ENCODE assay signal across 20 cellular contexts in the genomic region with DNA sequence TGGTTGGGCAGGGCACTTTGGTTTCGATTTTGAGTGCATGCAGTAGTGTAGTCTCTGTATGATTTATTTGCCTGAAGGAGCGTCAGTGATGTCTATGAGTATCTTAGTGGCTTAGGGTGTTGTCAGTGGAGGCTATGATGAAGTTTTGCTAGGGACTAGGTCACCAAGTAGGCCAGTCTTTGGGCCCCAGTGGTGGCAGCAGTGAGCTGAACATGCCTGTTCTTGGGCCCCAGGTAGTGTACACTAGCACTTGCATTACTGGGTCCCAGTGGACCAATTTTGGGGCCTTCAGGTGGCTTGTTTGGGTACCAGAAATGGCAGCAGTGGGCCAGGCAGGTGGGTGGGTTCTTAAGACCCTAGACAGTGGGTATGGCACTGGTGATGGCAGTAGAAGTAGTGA.
DNase-seq lines count a peak whose midpoint lies in the region; ATAC-seq and TF ChIP-seq lines count a peak whose summit lies in the region.
"Had no signal": no experiment of that assay in that cellular context is flagged by ENCODE, and none has a peak within 500 bp of the region (broad histone marks: within the 10 kb centered on the region; RNA-seq: fewer than 3 reads in every experiment).

No MANE protein-coding gene starts in this region.

- no peaks in the 10 kb centered on the region for H3K79me2 ChIP-seq in HCT116 (ENCODE audit: insufficient read depth, low read length)

- no peaks in the 10 kb centered on the region for H3K9me2 ChIP-seq in HCT116 (ENCODE audit: insufficient read depth)

- DNase-seq in HCT116 (ENCODE audit: low read depth, low spot score), result no peak
- DNase-seq in WTC11 (ENCODE audit: low spot score), result peak; percentile 10
- peak; percentile 9 for DNase-seq in iPS-NIHi7 (ENCODE audit: extremely low spot score)
- DNase-seq in activated CD8-positive, alpha-beta memory T cell treated with anti-CD3 and anti-CD28 coated beads, Interleukin-2, amount 10 ng/mL, durations not matched to agents 7 days and 5 days, result no peak
- DNase-seq: CD8-positive, alpha-beta T cell; COR-L47; DMS153; DMS79 treated with DMSO at 0.1 percent for 48 hours; EL; GF-D8; GOT3; HFFc6; KG1 had no signal

- POLR2A ChIA-PET in HCT116 (lab: Charles Lee), result no interaction called here
- POLR2A ChIA-PET in WTC11 (lab: Charles Lee), result no interaction called here

- no peaks in the 10 kb centered on the region for H3K27me3 ChIP-seq in HCT116 (ENCODE audit: insufficient read depth, low read length)

- H3K4me2 ChIP-seq in HCT116 (ENCODE audit: low read length), result no peak overlapping the region
- H3K4me2 ChIP-seq: A549 had no signal

- TF ChIP-seq RAD21 in HCT116 (IDR thresholded peaks at IDR 0.05; ENCODE audit: low read depth), result no peak

- H3K36me3 ChIP-seq in HCT116 (ENCODE audit: control insufficient read depth in 1 of 2, insufficient read depth in 2 of 2, low read length in 2 of 2), result no peaks in the 10 kb centered on the region
- H3K36me3 ChIP-seq: HAP-1 had no signal

- no TSS peak for BruUV-seq in HCT116 (replicated peaks; lab: Mats Ljungman, UMichigan)

- intact Hi-C loops in HCT116 (cut with micrococcal nuclease), result no loop called here

- H4K20me1 ChIP-seq in HCT116 (ENCODE audit: insufficient read depth), result no peaks in the 10 kb centered on the region

- H3K4me1 ChIP-seq in HCT116 (ENCODE audit: control insufficient read depth in 1 of 2, insufficient read depth in 2 of 2, low read length in 2 of 2), result no peaks in the 10 kb centered on the region
- H3K4me1 ChIP-seq: A549, HAP-1 had no signal

- TF ChIP-seq CTCF in HCT116 (IDR thresholded peaks at IDR 0.05 in 2 of 3, conservative IDR thresholded peaks at IDR 0.05 in 1 of 3; ENCODE audit: borderline replicate concordance in 1 of 3, insufficient read depth in 1 of 3, low read depth in 2 of 3, low read length in 2 of 3) (0 out of 6 replicates have a peak, but pooled peaks of 1 of the 3 experiments have one; percentile 6), WTC11 (IDR thresholded peaks at IDR 0.05) (no peak)

- CTCF ChIA-PET in HCT116 (lab: Charles Lee), result no interaction called here
- CTCF ChIA-PET in WTC11 (lab: Charles Lee), result no interaction called here
- CTCF ChIA-PET in activated CD8-positive, alpha-beta memory T cell treated with anti-CD3 and anti-CD28 coated beads, Interleukin-2, amount 10 ng/mL, durations not matched to agents 7 days and 5 days (lab: Charles Lee), result no interaction called here

- no peaks in the 10 kb centered on the region for H3K36me3 Mint-ChIP-seq in WTC11
- no peaks in the 10 kb centered on the region for H3K36me3 Mint-ChIP-seq in activated CD8-positive, alpha-beta memory T cell treated with anti-CD3 and anti-CD28 coated beads, Interleukin-2, amount 10 ng/mL, durations not matched to agents 7 days and 5 days
- H3K36me3 Mint-ChIP-seq: CD14-positive monocyte; CD8-positive, alpha-beta T cell; IgD-negative memory B cell had no signal

- no peak overlapping the region for H3K4me3 Mint-ChIP-seq in WTC11
- no peak overlapping the region for H3K4me3 Mint-ChIP-seq in activated CD8-positive, alpha-beta memory T cell treated with anti-CD3 and anti-CD28 coated beads, Interleukin-2, amount 10 ng/mL, durations not matched to agents 7 days and 5 days
- H3K4me3 Mint-ChIP-seq: CD14-positive monocyte; CD8-positive, alpha-beta T cell; HFFc6; IgD-negative memory B cell had no signal

- peak; percentile 46; the same call in 1 of the 2 replicates for ATAC-seq in HCT116
- ATAC-seq in WTC11, result peak; percentile 84
- ATAC-seq in HG02798 (IDR thresholded peaks at IDR 0.05; ENCODE audit: poor library complexity, unreplicated experiment), result no peak
- no peak for ATAC-seq in HG03139 (IDR thresholded peaks at IDR 0.05; ENCODE audit: unreplicated experiment)
- ATAC-seq in activated CD8-positive, alpha-beta memory T cell treated with anti-CD3 and anti-CD28 coated beads, Interleukin-2, amount 10 ng/mL, durations not matched to agents 7 days and 5 days, result no peak
- ATAC-seq in HG03378 (IDR thresholded peaks at IDR 0.05; ENCODE audit: unreplicated experiment), result no peak
- ATAC-seq: A549; CD8-positive, alpha-beta T cell had no signal

- no peak overlapping the region for H2AFZ ChIP-seq in HCT116 (ENCODE audit: low read depth, low read length, poor library complexity, severe bottlenecking)

- no peak for TF ChIP-seq POLR2A in HCT116 (IDR thresholded peaks at IDR 0.05; ENCODE audit: borderline replicate concordance, extremely low read depth, insufficient read depth, insufficient read length)

- H3K9me3 ChIP-seq in HCT116 (ENCODE audit: control insufficient read depth in 1 of 2, insufficient read depth in 1 of 2, low read depth in 1 of 2, low read length in 2 of 2), result no peaks in the 10 kb centered on the region
- H3K9me3 ChIP-seq: A549, HAP-1 had no signal

- H3K27ac ChIP-seq in HCT116 (ENCODE audit: low read depth, low read length), result no peak overlapping the region
- H3K27ac ChIP-seq: A549 had no signal

- H3K9me3 Mint-ChIP-seq in WTC11, result no peaks in the 10 kb centered on the region
- H3K9me3 Mint-ChIP-seq in activated CD8-positive, alpha-beta memory T cell treated with anti-CD3 and anti-CD28 coated beads, Interleukin-2, amount 10 ng/mL, durations not matched to agents 7 days and 5 days (ENCODE audit: low read depth), result peaks cover 5% of the 10 kb centered on the region

- no peak overlapping the region for H3K27ac Mint-ChIP-seq in WTC11
- no peak overlapping the region for H3K27ac Mint-ChIP-seq in activated CD8-positive, alpha-beta memory T cell treated with anti-CD3 and anti-CD28 coated beads, Interleukin-2, amount 10 ng/mL, durations not matched to agents 7 days and 5 days
- H3K27ac Mint-ChIP-seq: CD14-positive monocyte; CD8-positive, alpha-beta T cell; HFFc6; IgD-negative memory B cell had no signal

- H3K4me1 Mint-ChIP-seq in WTC11, result peaks cover 8% of the 10 kb centered on the region; the same call in 1 of the 2 replicates
- H3K4me1 Mint-ChIP-seq in activated CD8-positive, alpha-beta memory T cell treated with anti-CD3 and anti-CD28 coated beads, Interleukin-2, amount 10 ng/mL, durations not matched to agents 7 days and 5 days, result no peaks in the 10 kb centered on the region
- H3K4me1 Mint-ChIP-seq: CD14-positive monocyte, IgD-negative memory B cell had no signal

- no peak overlapping the region for H3K4me3 ChIP-seq in HCT116 (replicated peaks in 1 of 2; ENCODE audit: low read depth in 1 of 2, low read length in 2 of 2)
- H3K4me3 ChIP-seq: A549, HAP-1 had no signal

- no peak overlapping the region for H3K9ac ChIP-seq in HCT116 (ENCODE audit: low read length)

- no peaks in the 10 kb centered on the region for H3K27me3 Mint-ChIP-seq in WTC11 (ENCODE audit: low read depth)
- no peaks in the 10 kb centered on the region for H3K27me3 Mint-ChIP-seq in activated CD8-positive, alpha-beta memory T cell treated with anti-CD3 and anti-CD28 coated beads, Interleukin-2, amount 10 ng/mL, durations not matched to agents 7 days and 5 days
- H3K27me3 Mint-ChIP-seq: IgD-negative memory B cell had no signal

- RAD21 ChIA-PET in HCT116 (lab: Charles Lee; ENCODE audit: low non-redundant PET in 1 of 2, low total read pairs in 2 of 2, uncharacterized antibody in 2 of 2, unreplicated experiment in 2 of 2), result no interaction called here

TF ChIP-seq in HCT116, 20 proteins besides CTCF, POLR2A, EP300 and RAD21 (continues in another document):
- TF ChIP-seq FOSL1 (IDR thresholded peaks at IDR 0.05; ENCODE audit: low read depth), result no peak
- no peak for TF ChIP-seq CBX3 (IDR thresholded peaks at IDR 0.05; ENCODE audit: low read depth)
- no peak for TF ChIP-seq SIN3A (IDR thresholded peaks at IDR 0.05; ENCODE audit: low read depth)
- TF ChIP-seq, protein P1, sequence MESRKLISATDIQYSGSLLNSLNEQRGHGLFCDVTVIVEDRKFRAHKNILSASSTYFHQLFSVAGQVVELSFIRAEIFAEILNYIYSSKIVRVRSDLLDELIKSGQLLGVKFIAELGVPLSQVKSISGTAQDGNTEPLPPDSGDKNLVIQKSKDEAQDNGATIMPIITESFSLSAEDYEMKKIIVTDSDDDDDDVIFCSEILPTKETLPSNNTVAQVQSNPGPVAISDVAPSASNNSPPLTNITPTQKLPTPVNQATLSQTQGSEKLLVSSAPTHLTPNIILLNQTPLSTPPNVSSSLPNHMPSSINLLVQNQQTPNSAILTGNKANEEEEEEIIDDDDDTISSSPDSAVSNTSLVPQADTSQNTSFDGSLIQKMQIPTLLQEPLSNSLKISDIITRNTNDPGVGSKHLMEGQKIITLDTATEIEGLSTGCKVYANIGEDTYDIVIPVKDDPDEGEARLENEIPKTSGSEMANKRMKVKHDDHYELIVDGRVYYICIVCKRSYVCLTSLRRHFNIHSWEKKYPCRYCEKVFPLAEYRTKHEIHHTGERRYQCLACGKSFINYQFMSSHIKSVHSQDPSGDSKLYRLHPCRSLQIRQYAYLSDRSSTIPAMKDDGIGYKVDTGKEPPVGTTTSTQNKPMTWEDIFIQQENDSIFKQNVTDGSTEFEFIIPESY (IDR thresholded peaks at IDR 0.05; ENCODE audit: extremely low read depth, insufficient replicate concordance, low read length), result no peak

TF ChIP-seq in WTC11, 78 proteins besides CTCF, POLR2A, EP300 and RAD21 (continues in another document):
- TF ChIP-seq, protein P2, sequence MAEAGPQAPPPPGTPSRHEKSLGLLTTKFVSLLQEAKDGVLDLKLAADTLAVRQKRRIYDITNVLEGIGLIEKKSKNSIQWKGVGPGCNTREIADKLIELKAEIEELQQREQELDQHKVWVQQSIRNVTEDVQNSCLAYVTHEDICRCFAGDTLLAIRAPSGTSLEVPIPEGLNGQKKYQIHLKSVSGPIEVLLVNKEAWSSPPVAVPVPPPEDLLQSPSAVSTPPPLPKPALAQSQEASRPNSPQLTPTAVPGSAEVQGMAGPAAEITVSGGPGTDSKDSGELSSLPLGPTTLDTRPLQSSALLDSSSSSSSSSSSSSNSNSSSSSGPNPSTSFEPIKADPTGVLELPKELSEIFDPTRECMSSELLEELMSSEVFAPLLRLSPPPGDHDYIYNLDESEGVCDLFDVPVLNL (CRISPR knock-in tag; IDR thresholded peaks at IDR 0.05; ENCODE audit: borderline replicate concordance, low read depth), result no peak
- TF ChIP-seq TEAD4 (CRISPR knock-in tag; IDR thresholded peaks at IDR 0.05), result no peak
- no peak for TF ChIP-seq ETV6 (CRISPR knock-in tag; IDR thresholded peaks at IDR 0.05)
- no peak for TF ChIP-seq SOX15 (CRISPR knock-in tag; IDR thresholded peaks at IDR 0.05)
- TF ChIP-seq, protein P3, sequence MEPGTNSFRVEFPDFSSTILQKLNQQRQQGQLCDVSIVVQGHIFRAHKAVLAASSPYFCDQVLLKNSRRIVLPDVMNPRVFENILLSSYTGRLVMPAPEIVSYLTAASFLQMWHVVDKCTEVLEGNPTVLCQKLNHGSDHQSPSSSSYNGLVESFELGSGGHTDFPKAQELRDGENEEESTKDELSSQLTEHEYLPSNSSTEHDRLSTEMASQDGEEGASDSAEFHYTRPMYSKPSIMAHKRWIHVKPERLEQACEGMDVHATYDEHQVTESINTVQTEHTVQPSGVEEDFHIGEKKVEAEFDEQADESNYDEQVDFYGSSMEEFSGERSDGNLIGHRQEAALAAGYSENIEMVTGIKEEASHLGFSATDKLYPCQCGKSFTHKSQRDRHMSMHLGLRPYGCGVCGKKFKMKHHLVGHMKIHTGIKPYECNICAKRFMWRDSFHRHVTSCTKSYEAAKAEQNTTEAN (CRISPR knock-in tag; IDR thresholded peaks at IDR 0.05), result no peak

Comparison
In these comparisons a context has a peak if more than half of its experiments do, and no peak if none do; other contexts are left out.
1. ATAC-seq: peak in HCT116 (single experiment) and WTC11 (single experiment); none in HG02798 (single experiment), HG03139 (single experiment), activated CD8-positive, alpha-beta memory T cell treated with anti-CD3 and anti-CD28 coated beads, Interleukin-2, amount 10 ng/mL, durations not matched to agents 7 days and 5 days (single experiment) and HG03378 (single experiment).
2. DNase-seq: peak in WTC11 (single experiment) and iPS-NIHi7 (single experiment); none in HCT116 (single experiment) and activated CD8-positive, alpha-beta memory T cell treated with anti-CD3 and anti-CD28 coated beads, Interleukin-2, amount 10 ng/mL, durations not matched to agents 7 days and 5 days (single experiment).